In genomic region chr20:63657260-63657936, GRCh38 we compare ENCODE assay signal across 8 cellular contexts. TPM values are rescaled to one million over a fixed set of nuclear protein-coding genes. Genes with fewer than 3 reads are reported as not detected.
DNase-seq lines count a peak whose midpoint lies in the region; ATAC-seq and TF ChIP-seq lines count a peak whose summit lies in the region.

No MANE protein-coding gene starts in this region.

- H3K36me3 ChIP-seq in SU-DHL-6 (ENCODE audit: low read length) (no peaks in the 10 kb centered on the region), skeletal muscle tissue (ENCODE audit: control insufficient read depth in 3 of 3, insufficient read depth in 3 of 3, low read length in 3 of 3) (peaks cover 8 to 23% (median 15%) of the 10 kb centered on the region in 3 donors)

- no peak for ATAC-seq in stimulated activated naive CD8-positive, alpha-beta T cell treated with anti-CD3 and anti-CD28 coated beads, Interleukin-15, Interleukin-2, amounts not matched to agents 100 U/mL and 50 U/mL, for 24 hours
- no peak for ATAC-seq in GM18867 (IDR thresholded peaks at IDR 0.05; ENCODE audit: unreplicated experiment)

- no peaks in the 10 kb centered on the region for H3K9me3 Mint-ChIP-seq in stimulated activated naive CD8-positive, alpha-beta T cell treated with anti-CD3 and anti-CD28 coated beads, Interleukin-15, Interleukin-2, amounts not matched to agents 100 ng/mL and 50 ng/mL, for 24 hours

- H3K9ac ChIP-seq in SU-DHL-6 (ENCODE audit: low read length) (peak overlapping the region; percentile 75), skeletal muscle tissue (ENCODE audit: low read depth in 1 of 3, low read length in 3 of 3) (peak overlapping the region; percentile 95 to 96 (median 96))

- H3K4me2 ChIP-seq in SU-DHL-6 (ENCODE audit: low read depth, low read length, poor library complexity, severe bottlenecking): peak overlapping the region; percentile 65

- no peak overlapping the region for H3K27ac ChIP-seq in SU-DHL-6 (ENCODE audit: low read depth, low read length)
- peak overlapping the region; percentile 89 for H3K27ac ChIP-seq in skeletal muscle tissue (ENCODE audit: low read depth, low read length)

- H3K27me3 ChIP-seq in SU-DHL-6 (ENCODE audit: low read length): no peaks in the 10 kb centered on the region
- H3K27me3 ChIP-seq in skeletal muscle tissue (ENCODE audit: control insufficient read depth in 3 of 3, insufficient read depth in 3 of 3, low read length in 3 of 3): peaks cover 0 to 7% (median 4%) of the 10 kb centered on the region in 3 donors

- H4K20me1 ChIP-seq in SU-DHL-6 (ENCODE audit: low read depth, low read length): no peaks in the 10 kb centered on the region

- peak overlapping the region; percentile 94 for H3K27ac Mint-ChIP-seq in stimulated activated naive CD8-positive, alpha-beta T cell treated with anti-CD3 and anti-CD28 coated beads, Interleukin-15, Interleukin-2, amounts not matched to agents 100 ng/mL and 50 ng/mL, for 24 hours

- peak overlapping the region; percentile 98 for H3K4me3 Mint-ChIP-seq in stimulated activated naive CD8-positive, alpha-beta T cell treated with anti-CD3 and anti-CD28 coated beads, Interleukin-15, Interleukin-2, amounts not matched to agents 100 ng/mL and 50 ng/mL, for 24 hours

- no peaks in the 10 kb centered on the region for H3K27me3 Mint-ChIP-seq in stimulated activated naive CD8-positive, alpha-beta T cell treated with anti-CD3 and anti-CD28 coated beads, Interleukin-15, Interleukin-2, amounts not matched to agents 100 ng/mL and 50 ng/mL, for 24 hours

- no peak for TF ChIP-seq CTCF in SU-DHL-6 (IDR thresholded peaks at IDR 0.05; ENCODE audit: insufficient read depth, low read length, poor library complexity, severe bottlenecking)

- H3K4me1 Mint-ChIP-seq in stimulated activated naive CD8-positive, alpha-beta T cell treated with anti-CD3 and anti-CD28 coated beads, Interleukin-15, Interleukin-2, amounts not matched to agents 100 ng/mL and 50 ng/mL, for 24 hours (ENCODE audit: low read depth): peaks cover 44% of the 10 kb centered on the region

- peaks cover 13% of the 10 kb centered on the region for H3K79me2 ChIP-seq in SU-DHL-6 (ENCODE audit: insufficient read depth, low read length)

- H3K4me1 ChIP-seq in skeletal muscle tissue (ENCODE audit: control insufficient read depth in 3 of 3, insufficient read depth in 3 of 3, low read length in 3 of 3): peaks cover 24 to 34% (median 28%) of the 10 kb centered on the region in 3 donors

- DNase-seq in stimulated activated naive CD8-positive, alpha-beta T cell treated with anti-CD3 and anti-CD28 coated beads, Interleukin-15, Interleukin-2, amounts not matched to agents 100 U/mL and 50 U/mL, for 24 hours: no peak
- DNase-seq in foreskin melanocyte (peak; percentile 38), T1000 (lab: John Stamatoyannopoulos, UW) (no peak)
- no peak for DNase-seq in activated CD4-positive, alpha-beta T cell treated with anti-CD3 and anti-CD28 coated beads for 48 hours

- H2AFZ ChIP-seq in SU-DHL-6 (ENCODE audit: low read depth, low read length, severe bottlenecking): peak overlapping the region; percentile 98

- H3K9me3 ChIP-seq in SU-DHL-6 (ENCODE audit: insufficient read depth, low read length): no peaks in the 10 kb centered on the region
- H3K9me3 ChIP-seq in skeletal muscle tissue (ENCODE audit: control insufficient read depth in 3 of 3, low read length in 3 of 3): no peaks in the 10 kb centered on the region

- H3K4me3 ChIP-seq in SU-DHL-6 (ENCODE audit: insufficient read depth, low read length, poor library complexity, severe bottlenecking) (peak overlapping the region; percentile 75), skeletal muscle tissue (ENCODE audit: low read length in 3 of 3) (peak overlapping the region; percentile 95 to 97 (median 97))

- no peaks in the 10 kb centered on the region for H3F3A ChIP-seq in SU-DHL-6 (ENCODE audit: insufficient read depth)

- H3K36me3 Mint-ChIP-seq in stimulated activated naive CD8-positive, alpha-beta T cell treated with anti-CD3 and anti-CD28 coated beads, Interleukin-15, Interleukin-2, amounts not matched to agents 100 ng/mL and 50 ng/mL, for 24 hours (ENCODE audit: low read depth): peaks cover 13% of the 10 kb centered on the region

- no peaks in the 10 kb centered on the region for H3K9me2 ChIP-seq in SU-DHL-6 (replicated peaks; ENCODE audit: insufficient read depth, low read length)

RNA-seq across cellular contexts. Expression of gene RTEL1, which starts 0.7 kb away (rescaled TPM):
- total RNA-seq in skeletal muscle tissue: 4.7 TPM

RNA-seq across cellular contexts. Expression of gene STMN3, which starts 4.2 kb away (rescaled TPM):
- 10.4 TPM for total RNA-seq in skeletal muscle tissue

RNA-seq across cellular contexts. Expression of gene GMEB2, which starts 30.5 kb away (rescaled TPM):
- 5.7 TPM for total RNA-seq in skeletal muscle tissue

RNA-seq across cellular contexts. Expression of gene TNFRSF6B, which starts 39.1 kb away (rescaled TPM):
- total RNA-seq in skeletal muscle tissue: not detected

RNA-seq across cellular contexts. Expression of gene ARFRP1, which starts 50.4 kb away (rescaled TPM):
- 13.0 TPM for total RNA-seq in skeletal muscle tissue
